Comparison of ENCODE assay signal across 35 cellular contexts in the genomic region with DNA sequence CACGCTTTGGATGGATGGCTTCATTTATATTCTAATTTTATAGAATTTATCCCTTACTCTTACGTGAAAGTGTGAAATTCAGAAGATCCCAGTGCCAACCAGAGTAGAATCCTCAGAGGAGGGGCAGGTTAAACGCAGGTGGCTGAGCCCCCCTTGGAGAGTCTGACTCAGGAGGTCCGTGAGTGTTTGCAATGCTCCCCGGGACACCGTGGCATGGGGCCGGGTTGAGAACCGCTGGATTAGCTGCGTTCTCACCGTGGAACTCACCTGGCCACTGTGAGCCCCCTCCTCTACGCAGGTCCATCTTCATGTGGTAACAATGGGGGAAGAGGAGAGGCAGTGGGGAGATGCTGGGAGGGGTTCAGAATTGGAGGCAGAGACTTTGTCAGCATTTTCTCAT.
"Had no signal": no experiment of that assay in that cellular context is flagged by ENCODE, and none has a peak within 500 bp of the region (broad histone marks: within the 10 kb centered on the region; RNA-seq: fewer than 3 reads in every experiment).

No MANE protein-coding gene starts in this region.

- DNase-seq: Karpas-422, Kasumi-1, KG1, MG63, MM.1S, MV-4-11, NCI-H1048, NCI-H1092, NCI-H1092 treated with DMSO at 0.1 percent for 48 hours, NCI-H1105, NCI-H1105 treated with DMSO at 0.1 percent for 48 hours, NCI-H1417, NCI-H1417 treated with DMSO at 0.1 percent for 48 hours, NCI-H1436, NCI-H1436 treated with DMSO at 0.1 percent for 48 hours, NCI-H146, NCI-H1694, NCI-H1694 treated with DMSO at 0.1 percent for 48 hours, NCI-H187, NCI-H187 treated with DMSO at 0.1 percent for 48 hours, NCI-H1930, NCI-H2029, NCI-H2029 treated with DMSO at 0.1 percent for 48 hours, NCI-H2081, NCI-H2081 treated with DMSO at 0.1 percent for 48 hours, NCI-H2107, NCI-H2171, NCI-H2227 treated with DMSO at 0.1 percent for 48 hours, NCI-H226, NCI-H345, NCI-H446, NCI-H446 treated with DMSO at 0.1 percent for 48 hours, NCI-H510A, NCI-H510A treated with DMSO at 0.1 percent for 48 hours had no signal

- H3K4me3 ChIP-seq: MG63 had no signal

- H3K9ac ChIP-seq: KMS-11 had no signal

- H3K27me3 ChIP-seq: MG63 had no signal

- H3K4me2 ChIP-seq: KMS-11 had no signal

- H3K36me3 ChIP-seq: MG63 had no signal

- H3K27ac ChIP-seq: KMS-11 had no signal

- H3K9me3 ChIP-seq: MG63 had no signal
